ENCODE assay signal across 17 cellular contexts in genomic region chr9:87959916-87960581, GRCh38. TPM values are rescaled to one million over a fixed set of nuclear protein-coding genes. Genes with fewer than 3 reads are reported as not detected.
A peak's percentile ranks its signal among the peaks of the same experiment; 100 is the strongest.
DNase-seq lines count a peak whose midpoint lies in the region; ATAC-seq and TF ChIP-seq lines count a peak whose summit lies in the region.
"Had no signal": no experiment of that assay in that cellular context is flagged by ENCODE, and none has a peak within 500 bp of the region (broad histone marks: within the 10 kb centered on the region; RNA-seq: fewer than 3 reads in every experiment).

No MANE protein-coding gene starts in this region.

- no peaks in the 10 kb centered on the region for H3K9me2 ChIP-seq in hepatocyte (replicated peaks; ENCODE audit: insufficient read depth)

- peaks cover 18% of the 10 kb centered on the region for H3K4me1 ChIP-seq in hepatocyte (ENCODE audit: insufficient read depth)
- no peaks in the 10 kb centered on the region for H3K4me1 ChIP-seq in ascending aorta

- intact Hi-C loops in ascending aorta (cut with DNase I), result no loop called here

- H3K4me3 ChIP-seq in hepatocyte (no peak overlapping the region), ascending aorta (no peak overlapping the region)

- H3K27ac ChIP-seq in hepatocyte, result peak overlapping the region; percentile 72
- no peak overlapping the region for H3K27ac ChIP-seq in ascending aorta

- peak overlapping the region; percentile 20 for H3K4me2 ChIP-seq in hepatocyte

- H3K27ac Mint-ChIP-seq in activated naive CD8-positive, alpha-beta T cell treated with anti-CD3 and anti-CD28 coated beads for 36 hours, result no peak overlapping the region
- H3K27ac Mint-ChIP-seq: immature natural killer cell had no signal

- no peaks in the 10 kb centered on the region for H3K79me2 ChIP-seq in hepatocyte

- H3K36me3 Mint-ChIP-seq in activated naive CD8-positive, alpha-beta T cell treated with anti-CD3 and anti-CD28 coated beads for 36 hours, result no peaks in the 10 kb centered on the region
- H3K36me3 Mint-ChIP-seq: immature natural killer cell had no signal

- DNase-seq in EL (peak; percentile 42), amniotic epithelial cell (ENCODE audit: low read depth) (peak; percentile 98), hepatocyte (ENCODE audit: low spot score) (peak; percentile 53), omental fat pad (ENCODE audit: low spot score) (no peak), HuH-7 (ENCODE audit: low spot score) (no peak), ascending aorta (ENCODE audit: low spot score in 2 of 2) (no peak), nucleus accumbens (lab: John Stamatoyannopoulos, UW) (no peak)
- no peak for DNase-seq in activated naive CD8-positive, alpha-beta T cell treated with anti-CD3 and anti-CD28 coated beads for 36 hours
- DNase-seq: activated effector memory CD4-positive, alpha-beta T cell treated with Interleukin-2 at 50 U/mL for 16 hours; amygdala; immature natural killer cell; KG1; NCI-H1092; NCI-H2081; NCI-H524 treated with DMSO at 0.1 percent for 48 hours; stimulated activated CD4-positive, alpha-beta T cell treated with anti-CD3 and anti-CD28 coated beads, Interleukin-2, amount 100 ng/mL, for 48 hours; T1000 had no signal

- H3K36me3 ChIP-seq in hepatocyte (replicated peaks; ENCODE audit: insufficient read depth, low read depth), result no peaks in the 10 kb centered on the region
- H3K36me3 ChIP-seq in ascending aorta, result no peaks in the 10 kb centered on the region

- no peaks in the 10 kb centered on the region for H3K27me3 ChIP-seq in hepatocyte
- no peaks in the 10 kb centered on the region for H3K27me3 ChIP-seq in ascending aorta

- peaks cover 4% of the 10 kb centered on the region for H3K4me1 Mint-ChIP-seq in activated naive CD8-positive, alpha-beta T cell treated with anti-CD3 and anti-CD28 coated beads for 36 hours
- H3K4me1 Mint-ChIP-seq: immature natural killer cell had no signal

- H3K9me3 Mint-ChIP-seq in activated naive CD8-positive, alpha-beta T cell treated with anti-CD3 and anti-CD28 coated beads for 36 hours, result no peaks in the 10 kb centered on the region
- H3K9me3 Mint-ChIP-seq: immature natural killer cell had no signal

- ATAC-seq in omental fat pad (ENCODE audit: low FRiP score), result peak; percentile 37

- peaks cover 9% of the 10 kb centered on the region for H3K27me3 Mint-ChIP-seq in activated naive CD8-positive, alpha-beta T cell treated with anti-CD3 and anti-CD28 coated beads for 36 hours

- H3K9me3 ChIP-seq in hepatocyte (ENCODE audit: low read depth), result peaks cover 15% of the 10 kb centered on the region
- peaks cover 0 to 4% of the 10 kb centered on the region in 2 donors for H3K9me3 ChIP-seq in ascending aorta

- no peak overlapping the region for H2AFZ ChIP-seq in hepatocyte

- H3K4me3 Mint-ChIP-seq in activated naive CD8-positive, alpha-beta T cell treated with anti-CD3 and anti-CD28 coated beads for 36 hours, result no peak overlapping the region
- H3K4me3 Mint-ChIP-seq: immature natural killer cell had no signal

- 21% methylated on average over 4 of the region's 4 CpGs for WGBS in hepatocyte (ENCODE audit: low lambda C conversion rate, missing lambda C conversion rate)

- TF ChIP-seq CTCF in hepatocyte (IDR thresholded peaks at IDR 0.05; ENCODE audit: poor library complexity), result no peak
- TF ChIP-seq CTCF in omental fat pad (IDR thresholded peaks at IDR 0.05), result no peak
- no peak for TF ChIP-seq CTCF in ascending aorta (IDR thresholded peaks at IDR 0.05)

- H4K20me1 ChIP-seq in hepatocyte (ENCODE audit: insufficient read depth, poor library complexity, severe bottlenecking), result no peaks in the 10 kb centered on the region

RNA-seq across cellular contexts. Expression of gene CDK20, which starts 14.3 kb away (rescaled TPM):
- 14.2 and 14.4 TPM in 2 replicates for total RNA-seq in hepatocyte
- 12.9 and 19.2 TPM in 2 replicates for polyA plus RNA-seq in hepatocyte
- total RNA-seq in omental fat pad, result 1 to 10 TPM; 2.4 to 7.6 (median 4.9) TPM
- 3.1 TPM for total RNA-seq in ascending aorta
- total RNA-seq in activated naive CD8-positive, alpha-beta T cell treated with anti-CD3 and anti-CD28 coated beads for 36 hours, result 1 to 10 TPM; 3.4 to 3.5 TPM

RNA-seq across cellular contexts. Expression of gene SPATA31C1, which starts 42.3 kb away (rescaled TPM):
- total RNA-seq in hepatocyte (not detected in 2 replicates), omental fat pad (not detected), ascending aorta (not detected)
- polyA plus RNA-seq in hepatocyte, result not detected in 2 replicates
- total RNA-seq in activated naive CD8-positive, alpha-beta T cell treated with anti-CD3 and anti-CD28 coated beads for 36 hours, result not detected
- polyA plus RNA-seq: immature natural killer cell had no signal

Comparison
In these comparisons a context has a peak if more than half of its experiments do, and no peak if none do; other contexts are left out.
1. DNase-seq: peak in EL (single experiment), amniotic epithelial cell (single experiment) and hepatocyte (single experiment); none in omental fat pad (single experiment), HuH-7 (single experiment), ascending aorta (0 of 2), activated naive CD8-positive, alpha-beta T cell treated with anti-CD3 and anti-CD28 coated beads for 36 hours (single experiment) and nucleus accumbens (0 of 56).